Comparison of ENCODE assay signal across 8 cellular contexts in the genomic region with DNA sequence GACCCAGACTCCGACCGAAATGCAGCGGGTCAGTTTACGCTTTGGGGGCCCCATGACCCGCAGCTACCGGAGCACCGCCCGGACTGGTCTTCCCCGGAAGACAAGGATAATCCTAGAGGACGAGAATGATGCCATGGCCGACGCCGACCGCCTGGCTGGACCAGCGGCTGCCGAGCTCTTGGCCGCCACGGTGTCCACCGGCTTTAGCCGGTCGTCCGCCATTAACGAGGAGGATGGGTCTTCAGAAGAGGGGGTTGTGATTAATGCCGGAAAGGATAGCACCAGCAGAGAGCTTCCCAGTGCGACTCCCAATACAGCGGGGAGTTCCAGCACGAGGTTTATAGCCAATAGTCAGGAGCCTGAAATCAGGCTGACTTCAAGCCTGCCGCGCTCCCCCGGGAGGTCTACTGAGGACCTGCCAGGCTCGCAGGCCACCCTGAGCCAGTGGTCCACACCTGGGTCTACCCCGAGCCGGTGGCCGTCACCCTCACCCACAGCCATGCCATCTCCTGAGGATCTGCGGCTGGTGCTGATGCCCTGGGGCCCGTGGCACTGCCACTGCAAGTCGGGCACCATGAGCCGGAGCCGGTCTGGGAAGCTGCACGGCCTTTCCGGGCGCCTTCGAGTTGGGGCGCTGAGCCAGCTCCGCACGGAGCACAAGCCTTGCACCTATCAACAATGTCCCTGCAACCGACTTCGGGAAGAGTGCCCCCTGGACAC. TPM values are rescaled to one million over a fixed set of nuclear protein-coding genes. Genes with fewer than 3 reads are reported as not detected.
DNase-seq lines count a peak whose midpoint lies in the region; ATAC-seq and TF ChIP-seq lines count a peak whose summit lies in the region.

No MANE protein-coding gene starts in this region.

- TF ChIP-seq CTCF in liver (IDR thresholded peaks at IDR 0.05; ENCODE audit: low read depth, low read length, missing input control): peak; percentile 53

- H3K9me3 ChIP-seq in ectodermal cell (ENCODE audit: control insufficient read depth, low read length): no peaks in the 10 kb centered on the region
- H3K9me3 ChIP-seq in liver (ENCODE audit: control insufficient read depth in 4 of 4, low read length in 3 of 4): no peaks in the 10 kb centered on the region

- H3K9ac ChIP-seq in liver (ENCODE audit: low read depth in 1 of 2, low read length in 2 of 2): peak overlapping the region; percentile 63 to 76

- H3K4me1 Mint-ChIP-seq in activated CD4-positive, alpha-beta T cell treated with anti-CD3 and anti-CD28 coated beads, Interleukin-2, amount 10 ng/mL, durations not matched to agents 24 days and 14 days: peaks cover 45% of the 10 kb centered on the region

- H3K4me1 ChIP-seq in ectodermal cell (ENCODE audit: control insufficient read depth, insufficient read depth, low read length): peaks cover 3% of the 10 kb centered on the region
- peaks cover 0 to 16% (median 12%) of the 10 kb centered on the region in 4 donors for H3K4me1 ChIP-seq in liver (ENCODE audit: control insufficient read depth in 4 of 4, insufficient read depth in 4 of 4, low read length in 3 of 4)

- H3K27me3 Mint-ChIP-seq in activated CD4-positive, alpha-beta T cell treated with anti-CD3 and anti-CD28 coated beads, Interleukin-2, amount 10 ng/mL, durations not matched to agents 24 days and 14 days: no peaks in the 10 kb centered on the region

- H3K27me3 ChIP-seq in ectodermal cell (ENCODE audit: control insufficient read depth, insufficient read depth, low read length, poor library complexity, severe bottlenecking) (no peaks in the 10 kb centered on the region), liver (ENCODE audit: control insufficient read depth in 4 of 4, insufficient read depth in 4 of 4, low read length in 3 of 4) (no peaks in the 10 kb centered on the region)

- WGBS in ectodermal cell, 2 experiments: 1% methylated on average over 48 of the region's 48 CpGs
- WGBS in liver: under 1% methylated on average over 48 of the region's 48 CpGs

- ATAC-seq in HG02973 (IDR thresholded peaks at IDR 0.05; ENCODE audit: unreplicated experiment): peak; percentile 63

- H3K36me3 ChIP-seq in ectodermal cell (ENCODE audit: control insufficient read depth, insufficient read depth, low read length) (peaks cover 5% of the 10 kb centered on the region), liver (ENCODE audit: control insufficient read depth in 4 of 4, insufficient read depth in 3 of 4, low read depth in 1 of 4, low read length in 3 of 4) (peaks cover 0 to 21% (median 14%) of the 10 kb centered on the region in 4 donors)

- intact Hi-C loops in activated CD4-positive, alpha-beta T cell treated with anti-CD3 and anti-CD28 coated beads, Interleukin-2, amount 10 ng/mL, durations not matched to agents 24 days and 14 days (cut with micrococcal nuclease): loop anchor here (1.0 to 2.0 kb wide), 3 partner anchors 9 to 39 kb away; partner anchors contain the start of genes GABPB2 and PRUNE1

- peaks cover 27% of the 10 kb centered on the region for H3K36me3 Mint-ChIP-seq in activated CD4-positive, alpha-beta T cell treated with anti-CD3 and anti-CD28 coated beads, Interleukin-2, amount 10 ng/mL, durations not matched to agents 24 days and 14 days (ENCODE audit: low read depth)

- H3K9me3 Mint-ChIP-seq in activated CD4-positive, alpha-beta T cell treated with anti-CD3 and anti-CD28 coated beads, Interleukin-2, amount 10 ng/mL, durations not matched to agents 24 days and 14 days: no peaks in the 10 kb centered on the region

- peak overlapping the region; percentile 93 for H3K4me3 Mint-ChIP-seq in activated CD4-positive, alpha-beta T cell treated with anti-CD3 and anti-CD28 coated beads, Interleukin-2, amount 10 ng/mL, durations not matched to agents 24 days and 14 days

- H3K4me3 ChIP-seq in ectodermal cell (ENCODE audit: insufficient read depth, low read depth, low read length) (peak overlapping the region; percentile 93), liver (ENCODE audit: low read depth in 1 of 3, low read length in 3 of 3) (peak overlapping the region; percentile 70 to 83 (median 81))

- H3K27ac Mint-ChIP-seq in activated CD4-positive, alpha-beta T cell treated with anti-CD3 and anti-CD28 coated beads, Interleukin-2, amount 10 ng/mL, durations not matched to agents 24 days and 14 days: peak overlapping the region; percentile 84

- peak; percentile 26 to 54 for TF ChIP-seq RAD21 in liver (IDR thresholded peaks at IDR 0.05)

- H3K27ac ChIP-seq in ectodermal cell (ENCODE audit: insufficient read depth, low read depth, low read length, poor library complexity, severe bottlenecking) (peak overlapping the region; percentile 71), liver (ENCODE audit: low read depth in 1 of 2, low read length in 2 of 2) (peak overlapping the region; percentile 71 to 73)

- DNase-seq in NCI-H1417 (lab: John Stamatoyannopoulos, UW): peak; percentile 74 to 83 (median 79)
- DNase-seq in NCI-H1417 treated with DMSO at 0.1 percent for 48 hours (lab: John Stamatoyannopoulos, UW): no peak
- peak; percentile 84 for DNase-seq in NCI-H345 (lab: John Stamatoyannopoulos, UW)
- DNase-seq in activated CD4-positive, alpha-beta T cell treated with anti-CD3 and anti-CD28 coated beads, Interleukin-2, amount 10 ng/mL, durations not matched to agents 24 days and 14 days: peak; percentile 86
- peak; percentile 73 for DNase-seq in stimulated activated CD8-positive, alpha-beta memory T cell treated with anti-CD3 and anti-CD28 coated beads, Interleukin-4, amount 100 ng/mL, for 48 hours

TF ChIP-seq in liver, 16 proteins besides CTCF, POLR2A, EP300 and RAD21:
- TF ChIP-seq TAF1 (conservative IDR thresholded peaks at IDR 0.05) (no peak), YY1 (IDR thresholded peaks at IDR 0.05) (peak; percentile 91)
TF ChIP-seq in liver: peak in this region for 1.

RNA-seq across cellular contexts. Expression of gene C1orf56, which starts 0.5 kb away (rescaled TPM):
- 1.0 and 1.2 TPM in 2 replicates for total RNA-seq in activated CD4-positive, alpha-beta T cell treated with anti-CD3 and anti-CD28 coated beads, Interleukin-2, amount 10 ng/mL, durations not matched to agents 24 days and 14 days
- 4.4 TPM for polyA plus RNA-seq in ectodermal cell (2013, experiment 1 of 4)
- polyA plus RNA-seq in ectodermal cell (2013, experiment 2 of 4): 3.6 TPM
- 6.6 TPM for polyA plus RNA-seq in ectodermal cell (2013, experiment 3 of 4)
- 6.4 TPM for polyA plus RNA-seq in ectodermal cell (2013, experiment 4 of 4)
- 1 to 10 TPM; 1.5 to 2.2 TPM for total RNA-seq in liver
- 10 to 100 TPM in 1 of 2 donors, 1 to 10 TPM in 1; 4.3 to 11.2 TPM for polyA plus RNA-seq in liver

RNA-seq across cellular contexts. Expression of gene CDC42SE1, which starts 11.3 kb away (rescaled TPM):
- total RNA-seq in activated CD4-positive, alpha-beta T cell treated with anti-CD3 and anti-CD28 coated beads, Interleukin-2, amount 10 ng/mL, durations not matched to agents 24 days and 14 days: 189 and 190 TPM in 2 replicates
- polyA plus RNA-seq in ectodermal cell (2013, experiment 1 of 4): 59.0 TPM
- polyA plus RNA-seq in ectodermal cell (2013, experiment 2 of 4): 53.6 TPM
- polyA plus RNA-seq in ectodermal cell (2013, experiment 3 of 4): 50.0 TPM
- polyA plus RNA-seq in ectodermal cell (2013, experiment 4 of 4): 56.8 TPM
- total RNA-seq in liver: 10 to 100 TPM; 16.7 to 28.1 TPM
- 10 to 100 TPM in 1 of 2 donors, 1 to 10 TPM in 1; 9.5 to 16.7 TPM for polyA plus RNA-seq in liver

RNA-seq across cellular contexts. Expression of gene BNIPL, which starts 11.7 kb away (rescaled TPM):
- 0.85 and 1.8 TPM in 2 replicates for total RNA-seq in activated CD4-positive, alpha-beta T cell treated with anti-CD3 and anti-CD28 coated beads, Interleukin-2, amount 10 ng/mL, durations not matched to agents 24 days and 14 days
- polyA plus RNA-seq in ectodermal cell (2013, experiment 1 of 4): 1.7 TPM
- 0.62 TPM for polyA plus RNA-seq in ectodermal cell (2013, experiment 2 of 4)
- 0.32 TPM for polyA plus RNA-seq in ectodermal cell (2013, experiment 3 of 4)
- polyA plus RNA-seq in ectodermal cell (2013, experiment 4 of 4): 0.77 TPM
- total RNA-seq in liver: under 1 TPM; 0.09 to 0.84 TPM
- under 1 TPM; 0.13 to 0.15 TPM for polyA plus RNA-seq in liver

RNA-seq across cellular contexts. Expression of gene MLLT11, which starts 12.1 kb away (rescaled TPM):
- total RNA-seq in activated CD4-positive, alpha-beta T cell treated with anti-CD3 and anti-CD28 coated beads, Interleukin-2, amount 10 ng/mL, durations not matched to agents 24 days and 14 days: 2.9 and 3.0 TPM in 2 replicates
- 61.1 TPM for polyA plus RNA-seq in ectodermal cell (2013, experiment 1 of 4)
- 53.5 TPM for polyA plus RNA-seq in ectodermal cell (2013, experiment 2 of 4)
- 54.2 TPM for polyA plus RNA-seq in ectodermal cell (2013, experiment 3 of 4)
- polyA plus RNA-seq in ectodermal cell (2013, experiment 4 of 4): 62.3 TPM
- under 1 TPM; 0.17 to 0.23 TPM for total RNA-seq in liver
- under 1 TPM; 0.31 to 0.64 TPM for polyA plus RNA-seq in liver

RNA-seq across cellular contexts. Expression of gene GABPB2, which starts 22.5 kb away (rescaled TPM):
- 19.4 and 20.3 TPM in 2 replicates for total RNA-seq in activated CD4-positive, alpha-beta T cell treated with anti-CD3 and anti-CD28 coated beads, Interleukin-2, amount 10 ng/mL, durations not matched to agents 24 days and 14 days
- 5.4 TPM for polyA plus RNA-seq in ectodermal cell (2013, experiment 1 of 4)
- 4.8 TPM for polyA plus RNA-seq in ectodermal cell (2013, experiment 2 of 4)
- polyA plus RNA-seq in ectodermal cell (2013, experiment 3 of 4): 3.3 TPM
- polyA plus RNA-seq in ectodermal cell (2013, experiment 4 of 4): 2.4 TPM
- total RNA-seq in liver: 10 to 100 TPM in 1 of 2 donors, 1 to 10 TPM in 1; 7.3 to 13.3 TPM
- 1 to 10 TPM in 1 of 2 donors, under 1 TPM in 1; 0.94 to 1.6 TPM for polyA plus RNA-seq in liver
